In genomic region chr3:52095990-52096775, GRCh38 we compare ENCODE assay signal across 21 cellular contexts. TPM values are rescaled to one million over a fixed set of nuclear protein-coding genes. Genes with fewer than 3 reads are reported as not detected.
A peak's percentile ranks its signal among the peaks of the same experiment; 100 is the strongest.
DNase-seq lines count a peak whose midpoint lies in the region; ATAC-seq and TF ChIP-seq lines count a peak whose summit lies in the region.
"Had no signal": no experiment of that assay in that cellular context is flagged by ENCODE, and none has a peak within 500 bp of the region (broad histone marks: within the 10 kb centered on the region; RNA-seq: fewer than 3 reads in every experiment).

No MANE protein-coding gene starts in this region.

- H3K4me3 ChIP-seq in heart left ventricle (no peak overlapping the region), prostate gland (no peak overlapping the region)
- H3K4me3 ChIP-seq: left ventricle myocardium inferior, MG63, uterus had no signal

- 96 to 97% (median 96%) methylated on average over 8 of the region's 8 CpGs for WGBS in heart left ventricle, 4 donors
- 96% methylated on average over 8 of the region's 8 CpGs for WGBS in prostate gland

- DNase-seq in heart left ventricle (peak in 3 of 5 donors; percentile 16 to 23 (median 18)), left ventricle myocardium superior (no peak), glomerular visceral epithelial cell (ENCODE audit: extremely low spot score) (peak; percentile 22), ureter (ENCODE audit: low spot score) (no peak), prostate gland (ENCODE audit: low spot score) (no peak)
- no peak for DNase-seq in stimulated activated effector memory CD8-positive, alpha-beta T cell treated with anti-CD3 and anti-CD28 coated beads, Interleukin-12 subunit alpha, Interleukin-12 subunit beta, amount 100 ng/mL, for 72 hours (ENCODE audit: low spot score in 2 of 2)
- DNase-seq in activated CD4-positive, alpha-beta memory T cell treated with anti-CD3 and anti-CD28 coated beads, Interleukin-2, amount 10 ng/mL, durations not matched to agents 7 days and 5 days, result no peak
- DNase-seq: activated CD4-positive, alpha-beta T cell treated with anti-CD3 and anti-CD28 coated beads for 48 hours; activated effector memory CD4-positive, alpha-beta T cell treated with anti-CD3 and anti-CD28 coated beads, Interleukin-2, amount 50 U/mL, for 16 hours; BE2C; caudate nucleus; GDM1; left ventricle myocardium inferior; MG63; NCI-H2081; NCI-H446; T-helper 2 cell; uterus had no signal

- H3K27me3 ChIP-seq in heart left ventricle (no peaks in the 10 kb centered on the region), prostate gland (replicated peaks; ENCODE audit: insufficient read depth) (no peaks in the 10 kb centered on the region)
- H3K27me3 ChIP-seq: BE2C, MG63, uterus had no signal

- CTCF ChIA-PET in activated CD4-positive, alpha-beta memory T cell treated with anti-CD3 and anti-CD28 coated beads, Interleukin-2, amount 10 ng/mL, durations not matched to agents 7 days and 5 days (lab: Charles Lee), result no interaction called here

- intact Hi-C loops in heart left ventricle (cut with DNase I) (no loop called here), left ventricle myocardium superior (cut with micrococcal nuclease) (no loop called here), prostate gland (cut with DNase I) (no loop called here)

- H3K4me3 Mint-ChIP-seq in activated T-helper 17 cell treated with anti-CD3 and anti-CD28 coated beads, Interleukin-2, amount 50 U/mL, for 72 hours, result no peak overlapping the region
- no peak overlapping the region for H3K4me3 Mint-ChIP-seq in stimulated activated effector memory CD8-positive, alpha-beta T cell treated with anti-CD3 and anti-CD28 coated beads, Interleukin-12 subunit alpha, Interleukin-12 subunit beta, amount 100 ng/mL, for 72 hours
- no peak overlapping the region for H3K4me3 Mint-ChIP-seq in activated CD4-positive, alpha-beta memory T cell treated with anti-CD3 and anti-CD28 coated beads, Interleukin-2, amount 10 ng/mL, durations not matched to agents 7 days and 5 days

- no peaks in the 10 kb centered on the region for H3K36me3 Mint-ChIP-seq in activated T-helper 17 cell treated with anti-CD3 and anti-CD28 coated beads, Interleukin-2, amount 50 U/mL, for 72 hours (ENCODE audit: low read depth)
- H3K36me3 Mint-ChIP-seq in stimulated activated effector memory CD8-positive, alpha-beta T cell treated with anti-CD3 and anti-CD28 coated beads, Interleukin-12 subunit alpha, Interleukin-12 subunit beta, amount 100 ng/mL, for 72 hours, result peaks cover 6% of the 10 kb centered on the region
- H3K36me3 Mint-ChIP-seq in activated CD4-positive, alpha-beta memory T cell treated with anti-CD3 and anti-CD28 coated beads, Interleukin-2, amount 10 ng/mL, durations not matched to agents 7 days and 5 days (ENCODE audit: low read depth), result peaks cover 19% of the 10 kb centered on the region

- TF ChIP-seq CTCF in heart left ventricle (IDR thresholded peaks at IDR 0.05) (no peak), prostate gland (IDR thresholded peaks at IDR 0.05) (no peak)

- H3K27ac ChIP-seq in heart left ventricle (no peak overlapping the region), prostate gland (no peak overlapping the region)
- H3K27ac ChIP-seq: left ventricle myocardium inferior, parathyroid adenoma, uterus had no signal

- no peak overlapping the region for H3K27ac Mint-ChIP-seq in activated T-helper 17 cell treated with anti-CD3 and anti-CD28 coated beads, Interleukin-2, amount 50 U/mL, for 72 hours
- peak overlapping the region; percentile 84 for H3K27ac Mint-ChIP-seq in stimulated activated effector memory CD8-positive, alpha-beta T cell treated with anti-CD3 and anti-CD28 coated beads, Interleukin-12 subunit alpha, Interleukin-12 subunit beta, amount 100 ng/mL, for 72 hours
- H3K27ac Mint-ChIP-seq in activated CD4-positive, alpha-beta memory T cell treated with anti-CD3 and anti-CD28 coated beads, Interleukin-2, amount 10 ng/mL, durations not matched to agents 7 days and 5 days, result no peak overlapping the region

- no peaks in the 10 kb centered on the region for H3K9me3 Mint-ChIP-seq in activated T-helper 17 cell treated with anti-CD3 and anti-CD28 coated beads, Interleukin-2, amount 50 U/mL, for 72 hours
- H3K9me3 Mint-ChIP-seq in stimulated activated effector memory CD8-positive, alpha-beta T cell treated with anti-CD3 and anti-CD28 coated beads, Interleukin-12 subunit alpha, Interleukin-12 subunit beta, amount 100 ng/mL, for 72 hours, result peaks cover under 1% of the 10 kb centered on the region
- H3K9me3 Mint-ChIP-seq in activated CD4-positive, alpha-beta memory T cell treated with anti-CD3 and anti-CD28 coated beads, Interleukin-2, amount 10 ng/mL, durations not matched to agents 7 days and 5 days, result no peaks in the 10 kb centered on the region

- no peak for ATAC-seq in heart left ventricle
- no peak for ATAC-seq in left ventricle myocardium superior
- ATAC-seq in activated T-helper 17 cell treated with anti-CD3 and anti-CD28 coated beads, Interleukin-2, amount 50 U/mL, for 72 hours (replicated peaks), result peak; percentile 62
- ATAC-seq in stimulated activated effector memory CD8-positive, alpha-beta T cell treated with anti-CD3 and anti-CD28 coated beads, Interleukin-12 subunit alpha, Interleukin-12 subunit beta, amount 100 ng/mL, for 72 hours, result peak; percentile 56
- ATAC-seq: SK-N-SH treated with all-trans-retinoic acid at 6 μM for 48 hours had no signal

- H3K27me3 Mint-ChIP-seq in activated T-helper 17 cell treated with anti-CD3 and anti-CD28 coated beads, Interleukin-2, amount 50 U/mL, for 72 hours, result no peaks in the 10 kb centered on the region
- no peaks in the 10 kb centered on the region for H3K27me3 Mint-ChIP-seq in activated CD4-positive, alpha-beta memory T cell treated with anti-CD3 and anti-CD28 coated beads, Interleukin-2, amount 10 ng/mL, durations not matched to agents 7 days and 5 days

- no peaks in the 10 kb centered on the region for H3K4me1 Mint-ChIP-seq in activated T-helper 17 cell treated with anti-CD3 and anti-CD28 coated beads, Interleukin-2, amount 50 U/mL, for 72 hours
- H3K4me1 Mint-ChIP-seq in stimulated activated effector memory CD8-positive, alpha-beta T cell treated with anti-CD3 and anti-CD28 coated beads, Interleukin-12 subunit alpha, Interleukin-12 subunit beta, amount 100 ng/mL, for 72 hours, result peaks cover 8% of the 10 kb centered on the region
- H3K4me1 Mint-ChIP-seq in activated CD4-positive, alpha-beta memory T cell treated with anti-CD3 and anti-CD28 coated beads, Interleukin-2, amount 10 ng/mL, durations not matched to agents 7 days and 5 days, result peaks cover 1% of the 10 kb centered on the region

- POLR2A ChIA-PET in activated CD4-positive, alpha-beta memory T cell treated with anti-CD3 and anti-CD28 coated beads, Interleukin-2, amount 10 ng/mL, durations not matched to agents 7 days and 5 days (lab: Charles Lee), result no interaction called here

- H3K36me3 ChIP-seq in heart left ventricle, result peaks cover 0 to 4% (median 0%) of the 10 kb centered on the region in 9 donors
- H3K36me3 ChIP-seq in prostate gland, result no peaks in the 10 kb centered on the region
- H3K36me3 ChIP-seq: BE2C, left ventricle myocardium inferior, MG63, uterus had no signal

- peaks cover 0 to 8% (median 2%) of the 10 kb centered on the region in 12 donors for H3K9me3 ChIP-seq in heart left ventricle
- no peaks in the 10 kb centered on the region for H3K9me3 ChIP-seq in prostate gland
- H3K9me3 ChIP-seq: BE2C, MG63, uterus had no signal

- peaks cover 0 to 24% (median 13%) of the 10 kb centered on the region in 12 donors for H3K4me1 ChIP-seq in heart left ventricle
- H3K4me1 ChIP-seq in prostate gland (replicated peaks), result no peaks in the 10 kb centered on the region
- H3K4me1 ChIP-seq: BE2C, parathyroid adenoma, uterus had no signal

- no peak for TF ChIP-seq POLR2A in heart left ventricle (IDR thresholded peaks at IDR 0.05)
- TF ChIP-seq POLR2A in prostate gland (IDR thresholded peaks at IDR 0.05), result no peak

RNA-seq across cellular contexts. Expression of gene DUSP7, which starts 39.8 kb away (rescaled TPM):
- 10 to 100 TPM; 14.5 to 33.2 (median 20.7) TPM for total RNA-seq in heart left ventricle
- polyA plus RNA-seq in heart left ventricle, result 10 to 100 TPM in 1 of 2 donors, 1 to 10 TPM in 1; 9.2 to 26.1 TPM
- total RNA-seq in left ventricle myocardium superior, result 25.2 TPM
- total RNA-seq in activated T-helper 17 cell treated with anti-CD3 and anti-CD28 coated beads, Interleukin-2, amount 50 U/mL, for 72 hours, result 10 to 100 TPM; 19.3 to 25.1 TPM
- total RNA-seq in ureter, result 22.2 TPM
- 10 to 100 TPM; 40.1 to 40.9 TPM for total RNA-seq in activated CD4-positive, alpha-beta memory T cell treated with anti-CD3 and anti-CD28 coated beads, Interleukin-2, amount 10 ng/mL, durations not matched to agents 7 days and 5 days
- total RNA-seq in prostate gland, result 10 to 100 TPM in 1 of 2 donors, 1 to 10 TPM in 1; 9.1 to 34.0 TPM

RNA-seq across cellular contexts. Expression of gene POC1A, which starts 58.0 kb away (rescaled TPM):
- total RNA-seq in heart left ventricle (1 to 10 TPM in 7 of 9 donors, under 1 TPM in 2; 0.66 to 5.2 (median 1.4) TPM), left ventricle myocardium superior (1.5 TPM), ureter (3.6 TPM), prostate gland (1 to 10 TPM; 2.5 to 5.3 TPM)
- polyA plus RNA-seq in heart left ventricle, result 1 to 10 TPM in 1 of 2 donors, under 1 TPM in 1; 0.50 to 3.0 TPM
- 10 to 100 TPM; 19.5 to 28.1 TPM for total RNA-seq in activated T-helper 17 cell treated with anti-CD3 and anti-CD28 coated beads, Interleukin-2, amount 50 U/mL, for 72 hours
- total RNA-seq in activated CD4-positive, alpha-beta memory T cell treated with anti-CD3 and anti-CD28 coated beads, Interleukin-2, amount 10 ng/mL, durations not matched to agents 7 days and 5 days, result 10 to 100 TPM; 24.8 to 25.6 TPM

Comparison
In these comparisons a context has a peak if more than half of its experiments do, and no peak if none do; other contexts are left out.
1. DNase-seq: peak in heart left ventricle (3 of 5) and glomerular visceral epithelial cell (single experiment); none in left ventricle myocardium superior (single experiment), stimulated activated effector memory CD8-positive, alpha-beta T cell treated with anti-CD3 and anti-CD28 coated beads, Interleukin-12 subunit alpha, Interleukin-12 subunit beta, amount 100 ng/mL, for 72 hours (0 of 2), ureter (single experiment), activated CD4-positive, alpha-beta memory T cell treated with anti-CD3 and anti-CD28 coated beads, Interleukin-2, amount 10 ng/mL, durations not matched to agents 7 days and 5 days (single experiment) and prostate gland (single experiment).
2. ATAC-seq: peak in activated T-helper 17 cell treated with anti-CD3 and anti-CD28 coated beads, Interleukin-2, amount 50 U/mL, for 72 hours (single experiment) and stimulated activated effector memory CD8-positive, alpha-beta T cell treated with anti-CD3 and anti-CD28 coated beads, Interleukin-12 subunit alpha, Interleukin-12 subunit beta, amount 100 ng/mL, for 72 hours (single experiment); none in heart left ventricle (0 of 4) and left ventricle myocardium superior (single experiment).